In the genomic region with DNA sequence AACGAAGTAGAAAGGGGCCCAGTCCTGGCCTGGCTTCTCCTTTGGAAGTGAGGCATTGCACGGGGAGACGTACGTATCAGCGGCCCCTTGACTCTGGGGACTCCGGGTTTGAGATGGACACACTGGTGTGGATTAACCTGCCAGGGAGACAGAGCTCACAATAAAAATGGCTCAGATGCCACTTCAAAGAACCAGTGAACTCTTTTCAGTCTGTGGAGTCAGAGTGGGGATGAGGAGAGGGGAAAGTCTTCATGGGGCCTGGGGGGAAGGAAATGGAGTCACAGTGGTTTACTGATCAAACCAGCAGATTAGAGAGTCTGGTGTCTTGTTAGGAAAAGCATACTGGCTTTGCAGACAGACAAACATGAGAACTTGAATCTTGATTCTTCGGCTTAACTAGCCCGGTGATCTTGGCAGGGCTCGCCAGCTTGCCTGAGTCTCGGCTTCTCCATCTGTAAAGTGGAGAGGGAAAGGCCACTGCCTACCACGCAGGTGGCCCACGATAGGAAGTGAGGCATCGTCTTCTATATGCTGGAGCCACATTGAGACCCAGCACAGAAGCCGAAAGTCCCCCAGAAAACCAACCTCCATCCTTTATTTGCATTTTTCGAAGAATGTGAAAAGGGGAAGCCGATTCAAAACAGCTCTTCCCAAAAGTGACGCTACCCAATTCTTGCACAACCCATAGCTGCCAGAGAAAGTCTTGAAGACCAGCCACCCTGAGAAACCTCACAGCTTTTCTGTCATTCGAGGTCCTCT, we compare ENCODE assay signal across 1 cellular context.
TF ChIP-seq lines count a peak whose summit lies in the region.

A gene with protein sequence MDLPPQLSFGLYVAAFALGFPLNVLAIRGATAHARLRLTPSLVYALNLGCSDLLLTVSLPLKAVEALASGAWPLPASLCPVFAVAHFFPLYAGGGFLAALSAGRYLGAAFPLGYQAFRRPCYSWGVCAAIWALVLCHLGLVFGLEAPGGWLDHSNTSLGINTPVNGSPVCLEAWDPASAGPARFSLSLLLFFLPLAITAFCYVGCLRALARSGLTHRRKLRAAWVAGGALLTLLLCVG (N-terminal part only) (plus strand): TSS at position 732 of the 759 bp plus-strand sequence. CDS start 3,650 bp downstream, outside the sequence.

TF ChIP-seq in H1, 55 proteins besides CTCF, POLR2A, EP300 and RAD21 (continued from another document):
- TF ChIP-seq JUND (IDR thresholded peaks at IDR 0.05; ENCODE audit: low read length), result no peak
- no peak for TF ChIP-seq YY1 (IDR thresholded peaks at IDR 0.05; ENCODE audit: low read depth, low read length)
- TF ChIP-seq CHD2 (IDR thresholded peaks at IDR 0.05; ENCODE audit: low read length), result no peak
- no peak for TF ChIP-seq FOSL1 (IDR thresholded peaks at IDR 0.05; ENCODE audit: insufficient read depth, low read depth, low read length)
- no peak for TF ChIP-seq TAF1 (IDR thresholded peaks at IDR 0.05; ENCODE audit: low read depth, low read length)
- TF ChIP-seq CREB1 (IDR thresholded peaks at IDR 0.05), result no peak
- no peak for TF ChIP-seq GTF2F1 (IDR thresholded peaks at IDR 0.05; ENCODE audit: borderline replicate concordance, low read depth, low read length)
- TF ChIP-seq, protein P1, sequence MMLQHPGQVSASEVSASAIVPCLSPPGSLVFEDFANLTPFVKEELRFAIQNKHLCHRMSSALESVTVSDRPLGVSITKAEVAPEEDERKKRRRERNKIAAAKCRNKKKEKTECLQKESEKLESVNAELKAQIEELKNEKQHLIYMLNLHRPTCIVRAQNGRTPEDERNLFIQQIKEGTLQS (IDR thresholded peaks at IDR 0.05; ENCODE audit: insufficient read depth, low read depth, low read length), result no peak
- no peak for TF ChIP-seq SP4 (IDR thresholded peaks at IDR 0.05; ENCODE audit: low read length)
- TF ChIP-seq SP1 (IDR thresholded peaks at IDR 0.05; ENCODE audit: low read depth, low read length), result no peak
